ENCODE assay signal across 31 cellular contexts in the genomic region with DNA sequence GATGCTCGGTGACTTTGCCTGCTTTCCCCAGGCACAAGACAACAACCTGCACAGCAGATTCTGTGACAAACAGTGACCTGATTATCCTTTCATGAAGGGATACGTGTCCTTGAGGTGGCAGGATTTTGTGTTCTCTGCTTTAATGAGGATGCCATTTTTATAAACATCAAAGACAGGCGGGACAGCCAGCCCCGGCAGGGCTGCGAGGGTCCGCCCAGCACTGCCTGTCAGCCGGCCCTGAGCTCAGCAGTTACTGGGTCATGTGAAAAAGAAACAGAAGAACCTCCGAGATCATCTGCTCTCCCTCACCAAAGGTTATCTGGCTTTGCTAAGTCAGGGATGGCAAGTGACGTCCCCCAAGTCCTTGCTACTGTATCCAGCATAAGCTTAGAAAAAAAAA.
DNase-seq lines count a peak whose midpoint lies in the region; ATAC-seq and TF ChIP-seq lines count a peak whose summit lies in the region.
"Had no signal": no experiment of that assay in that cellular context is flagged by ENCODE, and none has a peak within 500 bp of the region (broad histone marks: within the 10 kb centered on the region; RNA-seq: fewer than 3 reads in every experiment).

No MANE protein-coding gene starts in this region.

- H2AFZ ChIP-seq in fibroblast of lung (ENCODE audit: low read length) = peak overlapping the region; percentile 12

- H3K27ac ChIP-seq in angular gyrus (ENCODE audit: low read depth, low read length) (peak overlapping the region; percentile 46), fibroblast of lung (ENCODE audit: insufficient read depth, low read length) (no peak overlapping the region), temporal lobe (ENCODE audit: low read depth, low read length) (peak overlapping the region; percentile 21)
- H3K27ac ChIP-seq: 22Rv1, gastroesophageal sphincter, lower lobe of right lung, SJCRH30, skin epidermis, suprapubic skin, VCaP had no signal

- CTCF ChIA-PET in activated CD8-positive, alpha-beta memory T cell treated with anti-CD3 and anti-CD28 coated beads, Interleukin-2, amount 10 ng/mL, durations not matched to agents 7 days and 5 days (lab: Charles Lee) = no interaction called here

- H4K20me1 ChIP-seq in fibroblast of lung (ENCODE audit: control insufficient read depth, extremely low read depth, insufficient read depth, low read length) = no peaks in the 10 kb centered on the region

- DNase-seq in NCI-H1417 (lab: John Stamatoyannopoulos, UW) = peak; percentile 35 to 62 (median 60)
- no peak for DNase-seq in NCI-H1417 treated with DMSO at 0.1 percent for 48 hours (lab: John Stamatoyannopoulos, UW)
- DNase-seq in fibroblast of lung (ENCODE audit: low read depth in 2 of 2) = no peak
- no peak for DNase-seq in stimulated activated CD4-positive, alpha-beta T cell treated with anti-CD3 and anti-CD28 coated beads, Interleukin-1b, Interleukin-23, amount 100 ng/mL, for 48 hours
- DNase-seq in activated CD8-positive, alpha-beta memory T cell treated with anti-CD3 and anti-CD28 coated beads, Interleukin-2, amount 10 ng/mL, durations not matched to agents 7 days and 5 days = no peak
- DNase-seq: activated CD4-positive, alpha-beta T cell treated with anti-CD3 and anti-CD28 coated beads for 4 hours; activated CD8-positive, alpha-beta memory T cell treated with anti-CD3 and anti-CD28 coated beads for 24 hours; activated effector memory CD4-positive, alpha-beta T cell treated with anti-CD3 and anti-CD28 coated beads, Interleukin-2, amount 50 U/mL, for 16 hours; activated naive CD8-positive, alpha-beta T cell treated with anti-CD3 and anti-CD28 coated beads for 36 hours; activated T-cell treated with anti-CD3 and anti-CD28 coated beads, Interleukin-2, amount 50 U/mL, for 1 hour; Calu3; cerebellar nuclear complex; DMS79 treated with DMSO at 0.1 percent for 48 hours; lower lobe of right lung; mucosa of descending colon; natural killer cell; NCI-H1105; NCI-H2029 treated with DMSO at 0.1 percent for 48 hours; NCI-H82; SJCRH30; stimulated activated naive CD4-positive, alpha-beta T cell; T-helper 9 cell had no signal

- H3K9ac ChIP-seq in fibroblast of lung (ENCODE audit: insufficient read depth, low read length) = no peak overlapping the region

- no peak overlapping the region for H3K27ac Mint-ChIP-seq in activated CD8-positive, alpha-beta memory T cell treated with anti-CD3 and anti-CD28 coated beads, Interleukin-2, amount 10 ng/mL, durations not matched to agents 7 days and 5 days
- H3K27ac Mint-ChIP-seq: activated naive CD8-positive, alpha-beta T cell treated with anti-CD3 and anti-CD28 coated beads for 36 hours; CD14-positive monocyte; natural killer cell had no signal

- no peaks in the 10 kb centered on the region for H3K79me2 ChIP-seq in fibroblast of lung (ENCODE audit: control insufficient read depth, insufficient read depth, low read length)

- H3K4me2 ChIP-seq in fibroblast of lung (ENCODE audit: extremely low read depth, insufficient read depth, low read length) = peak overlapping the region; percentile 32

- no peak overlapping the region for H3K4me3 ChIP-seq in fibroblast of lung (replicated peaks in 1 of 4; ENCODE audit: control extremely low read depth in 1 of 4, insufficient read depth in 1 of 4, low read depth in 3 of 4, low read length in 4 of 4)
- H3K4me3 ChIP-seq: gastroesophageal sphincter, lower lobe of right lung, mucosa of descending colon, SJCRH30, skin epidermis, suprapubic skin had no signal

- no peak for TF ChIP-seq CTCF in fibroblast of lung (conservative IDR thresholded peaks at IDR 0.05 in 1 of 2, IDR thresholded peaks at IDR 0.05 in 1 of 2; ENCODE audit: low read depth in 1 of 2, low read length in 2 of 2)

- no peaks in the 10 kb centered on the region for H3K27me3 Mint-ChIP-seq in activated CD8-positive, alpha-beta memory T cell treated with anti-CD3 and anti-CD28 coated beads, Interleukin-2, amount 10 ng/mL, durations not matched to agents 7 days and 5 days
- H3K27me3 Mint-ChIP-seq: activated naive CD8-positive, alpha-beta T cell treated with anti-CD3 and anti-CD28 coated beads for 36 hours had no signal

- no peaks in the 10 kb centered on the region for H3K36me3 Mint-ChIP-seq in activated CD8-positive, alpha-beta memory T cell treated with anti-CD3 and anti-CD28 coated beads, Interleukin-2, amount 10 ng/mL, durations not matched to agents 7 days and 5 days
- H3K36me3 Mint-ChIP-seq: activated naive CD8-positive, alpha-beta T cell treated with anti-CD3 and anti-CD28 coated beads for 36 hours; CD14-positive monocyte; natural killer cell had no signal

- H3K4me1 Mint-ChIP-seq in activated CD8-positive, alpha-beta memory T cell treated with anti-CD3 and anti-CD28 coated beads, Interleukin-2, amount 10 ng/mL, durations not matched to agents 7 days and 5 days = no peaks in the 10 kb centered on the region
- H3K4me1 Mint-ChIP-seq: activated naive CD8-positive, alpha-beta T cell treated with anti-CD3 and anti-CD28 coated beads for 36 hours; CD14-positive monocyte; natural killer cell had no signal

- H3K36me3 ChIP-seq in fibroblast of lung (ENCODE audit: control insufficient read depth, insufficient read depth, low read length) = no peaks in the 10 kb centered on the region
- H3K36me3 ChIP-seq: gastroesophageal sphincter, lower lobe of right lung, SJCRH30, suprapubic skin had no signal

- no peaks in the 10 kb centered on the region for H3K9me3 Mint-ChIP-seq in activated CD8-positive, alpha-beta memory T cell treated with anti-CD3 and anti-CD28 coated beads, Interleukin-2, amount 10 ng/mL, durations not matched to agents 7 days and 5 days (ENCODE audit: low read depth)
- H3K9me3 Mint-ChIP-seq: activated naive CD8-positive, alpha-beta T cell treated with anti-CD3 and anti-CD28 coated beads for 36 hours; CD14-positive monocyte had no signal

- H3K27me3 ChIP-seq in fibroblast of lung (ENCODE audit: control insufficient read depth, insufficient read depth, low read length) = no peaks in the 10 kb centered on the region
- H3K27me3 ChIP-seq: gastroesophageal sphincter, SJCRH30, suprapubic skin had no signal

- no peaks in the 10 kb centered on the region for H3K9me3 ChIP-seq in fibroblast of lung (ENCODE audit: control insufficient read depth, insufficient read depth, low read depth, low read length)
- H3K9me3 ChIP-seq: gastroesophageal sphincter, lower lobe of right lung, mucosa of descending colon, SJCRH30, suprapubic skin had no signal

- ATAC-seq in activated CD8-positive, alpha-beta memory T cell treated with anti-CD3 and anti-CD28 coated beads, Interleukin-2, amount 10 ng/mL, durations not matched to agents 7 days and 5 days = no peak
- no peak for ATAC-seq in GM18511 (IDR thresholded peaks at IDR 0.05; ENCODE audit: unreplicated experiment)
- ATAC-seq: gastroesophageal sphincter, lower lobe of right lung, mucosa of descending colon, natural killer cell had no signal

- no peaks in the 10 kb centered on the region for H3K4me1 ChIP-seq in fibroblast of lung (ENCODE audit: control insufficient read depth, extremely low read depth, insufficient read depth, low read length)
- H3K4me1 ChIP-seq: gastroesophageal sphincter, lower lobe of right lung, SJCRH30, suprapubic skin had no signal

- H3K4me3 Mint-ChIP-seq in activated CD8-positive, alpha-beta memory T cell treated with anti-CD3 and anti-CD28 coated beads, Interleukin-2, amount 10 ng/mL, durations not matched to agents 7 days and 5 days = no peak overlapping the region
- H3K4me3 Mint-ChIP-seq: activated naive CD8-positive, alpha-beta T cell treated with anti-CD3 and anti-CD28 coated beads for 36 hours; CD14-positive monocyte; natural killer cell had no signal

Comparison
In these comparisons a context has a peak if more than half of its experiments do, and no peak if none do; other contexts are left out.
1. DNase-seq: peak in NCI-H1417 (3 of 3); none in NCI-H1417 treated with DMSO at 0.1 percent for 48 hours (single experiment), fibroblast of lung (0 of 2), stimulated activated CD4-positive, alpha-beta T cell treated with anti-CD3 and anti-CD28 coated beads, Interleukin-1b, Interleukin-23, amount 100 ng/mL, for 48 hours (single experiment) and activated CD8-positive, alpha-beta memory T cell treated with anti-CD3 and anti-CD28 coated beads, Interleukin-2, amount 10 ng/mL, durations not matched to agents 7 days and 5 days (single experiment).